Comparison of ENCODE assay signal across 9 cellular contexts in the genomic region with DNA sequence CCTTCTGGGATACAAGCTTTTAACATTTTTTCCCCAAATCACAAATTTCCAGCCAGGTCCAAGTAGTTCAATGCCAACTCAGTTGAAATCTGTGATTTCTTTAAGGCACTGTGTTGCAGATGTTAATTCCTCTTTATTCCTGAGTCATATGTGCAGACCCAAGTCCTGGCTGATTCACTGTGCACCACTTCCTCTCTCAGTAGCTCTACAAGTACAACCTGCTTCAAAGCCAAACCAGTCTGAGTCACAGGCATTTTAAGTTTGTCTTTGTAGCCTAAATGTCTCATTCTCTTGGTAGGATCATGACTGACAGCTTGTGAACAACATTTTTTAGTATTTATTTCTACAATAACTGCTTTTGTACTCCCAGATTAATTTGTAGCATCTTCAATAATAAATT.
A peak's percentile ranks its signal among the peaks of the same experiment; 100 is the strongest.
DNase-seq lines count a peak whose midpoint lies in the region; ATAC-seq and TF ChIP-seq lines count a peak whose summit lies in the region.
"Had no signal": no experiment of that assay in that cellular context is flagged by ENCODE, and none has a peak within 500 bp of the region (broad histone marks: within the 10 kb centered on the region; RNA-seq: fewer than 3 reads in every experiment).

No MANE protein-coding gene starts in this region.

- CTCF ChIA-PET in activated CD4-positive, alpha-beta T cell treated with anti-CD3 and anti-CD28 coated beads for 36 hours (lab: Charles Lee), result interaction anchor here (1.0 kb wide), 1 partner anchor 20 kb away, joined by 4 read pairs; no protein-coding TSS in a partner anchor

- POLR2A ChIA-PET in activated CD4-positive, alpha-beta T cell treated with anti-CD3 and anti-CD28 coated beads for 36 hours (lab: Charles Lee), result no interaction called here

- H3K27me3 Mint-ChIP-seq in activated CD4-positive, alpha-beta T cell treated with anti-CD3 and anti-CD28 coated beads for 36 hours, result no peaks in the 10 kb centered on the region
- H3K27me3 Mint-ChIP-seq in activated CD4-positive, alpha-beta T cell treated with anti-CD3 and anti-CD28 coated beads, Interleukin-2, amount 10 ng/mL, durations not matched to agents 24 days and 14 days, result no peaks in the 10 kb centered on the region

- no peaks in the 10 kb centered on the region for H3K9me3 Mint-ChIP-seq in activated CD4-positive, alpha-beta T cell treated with anti-CD3 and anti-CD28 coated beads for 36 hours (ENCODE audit: low read depth)
- no peaks in the 10 kb centered on the region for H3K9me3 Mint-ChIP-seq in activated CD4-positive, alpha-beta T cell treated with anti-CD3 and anti-CD28 coated beads, Interleukin-2, amount 10 ng/mL, durations not matched to agents 24 days and 14 days

- peak; percentile 99 for ATAC-seq in activated CD4-positive, alpha-beta T cell treated with anti-CD3 and anti-CD28 coated beads for 36 hours
- ATAC-seq in left lobe of liver, result no peak

- H3K4me3 Mint-ChIP-seq in activated CD4-positive, alpha-beta T cell treated with anti-CD3 and anti-CD28 coated beads for 36 hours, result no peak overlapping the region
- H3K4me3 Mint-ChIP-seq in activated CD4-positive, alpha-beta T cell treated with anti-CD3 and anti-CD28 coated beads, Interleukin-2, amount 10 ng/mL, durations not matched to agents 24 days and 14 days, result no peak overlapping the region

- no peak overlapping the region for H3K4me3 ChIP-seq in foreskin fibroblast (ENCODE audit: low read depth in 1 of 2, low read length in 2 of 2)
- H3K4me3 ChIP-seq: thoracic aorta had no signal

- H3K27ac Mint-ChIP-seq in activated CD4-positive, alpha-beta T cell treated with anti-CD3 and anti-CD28 coated beads for 36 hours, result peak overlapping the region; percentile 72
- no peak overlapping the region for H3K27ac Mint-ChIP-seq in activated CD4-positive, alpha-beta T cell treated with anti-CD3 and anti-CD28 coated beads, Interleukin-2, amount 10 ng/mL, durations not matched to agents 24 days and 14 days

- DNase-seq in activated CD4-positive, alpha-beta T cell treated with anti-CD3 and anti-CD28 coated beads for 36 hours, result peak; percentile 58
- DNase-seq in activated CD4-positive, alpha-beta T cell treated with anti-CD3 and anti-CD28 coated beads, Interleukin-2, amount 50 U/mL, for 1 hour, result no peak
- DNase-seq in activated CD4-positive, alpha-beta T cell treated with anti-CD3 and anti-CD28 coated beads, Interleukin-2, amount 10 ng/mL, durations not matched to agents 24 days and 14 days, result peak; percentile 69
- DNase-seq in foreskin fibroblast (peak; percentile 86 to 90), left lobe of liver (ENCODE audit: low spot score) (no peak), GM19240 (ENCODE audit: insufficient read length, low spot score) (no peak), NCI-H1436 treated with DMSO at 0.1 percent for 48 hours (lab: John Stamatoyannopoulos, UW) (no peak)
- peak; percentile 22 for DNase-seq in stimulated activated naive CD4-positive, alpha-beta T cell treated with Interleukin-2 at 50 U/mL for 16 hours (lab: John Stamatoyannopoulos, UW)

- no peak for TF ChIP-seq CTCF in foreskin fibroblast (IDR thresholded peaks at IDR 0.05; ENCODE audit: low read depth, low read length)

- H3K36me3 Mint-ChIP-seq in activated CD4-positive, alpha-beta T cell treated with anti-CD3 and anti-CD28 coated beads for 36 hours (ENCODE audit: low read depth), result no peaks in the 10 kb centered on the region
- H3K36me3 Mint-ChIP-seq in activated CD4-positive, alpha-beta T cell treated with anti-CD3 and anti-CD28 coated beads, Interleukin-2, amount 10 ng/mL, durations not matched to agents 24 days and 14 days (ENCODE audit: low read depth), result no peaks in the 10 kb centered on the region

- H3K4me1 Mint-ChIP-seq in activated CD4-positive, alpha-beta T cell treated with anti-CD3 and anti-CD28 coated beads for 36 hours, result peaks cover 31% of the 10 kb centered on the region
- peaks cover 15% of the 10 kb centered on the region for H3K4me1 Mint-ChIP-seq in activated CD4-positive, alpha-beta T cell treated with anti-CD3 and anti-CD28 coated beads, Interleukin-2, amount 10 ng/mL, durations not matched to agents 24 days and 14 days

- intact Hi-C loops in activated CD4-positive, alpha-beta T cell treated with anti-CD3 and anti-CD28 coated beads for 36 hours (cut with DNase I, micrococcal nuclease), result loop anchor here in 1 of 2 experiments (1.0 to 5.0 kb wide), 3 partner anchors 44 to 228 kb away; a partner anchor contains a TSS
- intact Hi-C loops in activated CD4-positive, alpha-beta T cell treated with anti-CD3 and anti-CD28 coated beads, Interleukin-2, amount 10 ng/mL, durations not matched to agents 24 days and 14 days (cut with micrococcal nuclease), result loop anchor here (2.0 to 5.0 kb wide), 2 partner anchors 44 to 118 kb away; no protein-coding TSS in a partner anchor

Comparison
In these comparisons a context has a peak if more than half of its experiments do, and no peak if none do; other contexts are left out.
1. DNase-seq: peak in activated CD4-positive, alpha-beta T cell treated with anti-CD3 and anti-CD28 coated beads for 36 hours (single experiment), activated CD4-positive, alpha-beta T cell treated with anti-CD3 and anti-CD28 coated beads, Interleukin-2, amount 10 ng/mL, durations not matched to agents 24 days and 14 days (single experiment), foreskin fibroblast (2 of 2) and stimulated activated naive CD4-positive, alpha-beta T cell treated with Interleukin-2 at 50 U/mL for 16 hours (single experiment); none in activated CD4-positive, alpha-beta T cell treated with anti-CD3 and anti-CD28 coated beads, Interleukin-2, amount 50 U/mL, for 1 hour (single experiment), left lobe of liver (single experiment), GM19240 (single experiment) and NCI-H1436 treated with DMSO at 0.1 percent for 48 hours (single experiment).